15 cellular contexts compared by ENCODE assay signal in genomic region chr9:27865031-27865438, GRCh38.
DNase-seq lines count a peak whose midpoint lies in the region; ATAC-seq and TF ChIP-seq lines count a peak whose summit lies in the region.
"Had no signal": no experiment of that assay in that cellular context is flagged by ENCODE, and none has a peak within 500 bp of the region (broad histone marks: within the 10 kb centered on the region; RNA-seq: fewer than 3 reads in every experiment).

No MANE protein-coding gene starts in this region.

- no peak overlapping the region for H3K27ac Mint-ChIP-seq in neural progenitor cell
- no peak overlapping the region for H3K27ac Mint-ChIP-seq in CD8-positive, alpha-beta T cell
- H3K27ac Mint-ChIP-seq: progenitor cell of endocrine pancreas, WTC11 had no signal

- no peak overlapping the region for H3K4me3 Mint-ChIP-seq in neural progenitor cell
- no peak overlapping the region for H3K4me3 Mint-ChIP-seq in CD8-positive, alpha-beta T cell
- H3K4me3 Mint-ChIP-seq: WTC11 had no signal

- H3K27ac ChIP-seq in GM23248 (no peak overlapping the region), neural progenitor cell (no peak overlapping the region), hepatocyte (no peak overlapping the region)
- no peak overlapping the region for H3K27ac ChIP-seq in CD8-positive, alpha-beta T cell (ENCODE audit: low read depth, low read length)

- H3K4me1 Mint-ChIP-seq in neural progenitor cell: peaks cover 6% of the 10 kb centered on the region
- no peaks in the 10 kb centered on the region for H3K4me1 Mint-ChIP-seq in CD8-positive, alpha-beta T cell (ENCODE audit: low read depth)

- no peaks in the 10 kb centered on the region for H3K27me3 ChIP-seq in GM23248 (replicated peaks; ENCODE audit: insufficient read depth)
- no peaks in the 10 kb centered on the region for H3K27me3 ChIP-seq in neural progenitor cell
- no peaks in the 10 kb centered on the region for H3K27me3 ChIP-seq in hepatocyte
- no peaks in the 10 kb centered on the region for H3K27me3 ChIP-seq in CD8-positive, alpha-beta T cell (ENCODE audit: insufficient read depth, low read length)

- H3K36me3 Mint-ChIP-seq in neural progenitor cell: no peaks in the 10 kb centered on the region
- H3K36me3 Mint-ChIP-seq in CD8-positive, alpha-beta T cell: no peaks in the 10 kb centered on the region
- H3K36me3 Mint-ChIP-seq: brain had no signal

- intact Hi-C loops in CD8-positive, alpha-beta T cell (cut with DNase I, micrococcal nuclease): no loop called here

- no peaks in the 10 kb centered on the region for H3K9me3 Mint-ChIP-seq in neural progenitor cell
- H3K9me3 Mint-ChIP-seq in CD8-positive, alpha-beta T cell: no peaks in the 10 kb centered on the region
- H3K9me3 Mint-ChIP-seq: brain, WTC11 had no signal

- DNase-seq in GM23248 (peak; percentile 46), NCI-H524 (lab: John Stamatoyannopoulos, UW) (peak; percentile 42 to 67), cardiac fibroblast (ENCODE audit: low read depth in 2 of 2) (peak; percentile 20 to 25), neural progenitor cell (ENCODE audit: low spot score) (no peak), NCI-H2196 (lab: John Stamatoyannopoulos, UW; ENCODE audit: unreplicated experiment) (no peak), hepatocyte (ENCODE audit: low spot score) (no peak), nucleus accumbens (lab: John Stamatoyannopoulos, UW) (no peak)
- no peak for DNase-seq in CD8-positive, alpha-beta T cell
- DNase-seq: activated T-cell treated with anti-CD3 and anti-CD28 coated beads, Interleukin-2, amount 50 U/mL, for 48 hours; COR-L47; MV-4-11; trophoblast cell had no signal

- H3K9me2 ChIP-seq in GM23248 (ENCODE audit: insufficient read depth) (no peaks in the 10 kb centered on the region), hepatocyte (replicated peaks; ENCODE audit: insufficient read depth) (no peaks in the 10 kb centered on the region)

- H2AFZ ChIP-seq in GM23248 (no peak overlapping the region), neural progenitor cell (replicated peaks) (peak overlapping the region; percentile 45), hepatocyte (no peak overlapping the region)

- H3K4me1 ChIP-seq in GM23248 (ENCODE audit: insufficient read depth) (no peaks in the 10 kb centered on the region), neural progenitor cell (no peaks in the 10 kb centered on the region), hepatocyte (ENCODE audit: insufficient read depth) (no peaks in the 10 kb centered on the region)
- no peaks in the 10 kb centered on the region for H3K4me1 ChIP-seq in CD8-positive, alpha-beta T cell (ENCODE audit: insufficient read depth, low read length)

- H3K36me3 ChIP-seq in GM23248 (ENCODE audit: low read depth) (no peaks in the 10 kb centered on the region), neural progenitor cell (no peaks in the 10 kb centered on the region), hepatocyte (replicated peaks; ENCODE audit: insufficient read depth, low read depth) (no peaks in the 10 kb centered on the region)
- no peaks in the 10 kb centered on the region for H3K36me3 ChIP-seq in CD8-positive, alpha-beta T cell (ENCODE audit: insufficient read depth, low read length)

- no peaks in the 10 kb centered on the region for H3K27me3 Mint-ChIP-seq in neural progenitor cell (ENCODE audit: insufficient read depth, low read depth)
- H3K27me3 Mint-ChIP-seq in CD8-positive, alpha-beta T cell (ENCODE audit: low read depth): no peaks in the 10 kb centered on the region
- H3K27me3 Mint-ChIP-seq: brain, progenitor cell of endocrine pancreas had no signal

- H3F3A ChIP-seq in GM23248 (ENCODE audit: insufficient read depth) (no peaks in the 10 kb centered on the region), neural progenitor cell (ENCODE audit: low read depth) (no peaks in the 10 kb centered on the region)

- H3K4me3 ChIP-seq in GM23248 (no peak overlapping the region), cardiac fibroblast (replicated peaks in 1 of 2; ENCODE audit: low read depth in 2 of 2, low read length in 2 of 2) (no peak overlapping the region), neural progenitor cell (no peak overlapping the region), hepatocyte (no peak overlapping the region)
- H3K4me3 ChIP-seq in CD8-positive, alpha-beta T cell (ENCODE audit: low read depth, low read length): no peak overlapping the region

- WGBS in GM23248 (ENCODE audit: low coverage in 1 of 2, low lambda C conversion rate in 2 of 2, missing lambda C conversion rate in 2 of 2), 2 experiments: 3 to 5% methylated on average over 4 of the region's 4 CpGs
- 39% methylated on average over 4 of the region's 4 CpGs for WGBS in hepatocyte (ENCODE audit: low lambda C conversion rate, missing lambda C conversion rate)

- H4K20me1 ChIP-seq in GM23248 (ENCODE audit: insufficient read depth) (no peaks in the 10 kb centered on the region), neural progenitor cell (ENCODE audit: low read depth) (no peaks in the 10 kb centered on the region), hepatocyte (ENCODE audit: insufficient read depth, poor library complexity, severe bottlenecking) (no peaks in the 10 kb centered on the region)

- ATAC-seq in CD8-positive, alpha-beta T cell: no peak
- ATAC-seq: WTC11 had no signal

- no peak for TF ChIP-seq CTCF in cardiac fibroblast (IDR thresholded peaks at IDR 0.05; ENCODE audit: low read depth, low read length)
- TF ChIP-seq CTCF in neural progenitor cell (IDR thresholded peaks at IDR 0.05): no peak
- TF ChIP-seq CTCF in hepatocyte (IDR thresholded peaks at IDR 0.05; ENCODE audit: poor library complexity): no peak
- TF ChIP-seq CTCF in CD8-positive, alpha-beta T cell (IDR thresholded peaks at IDR 0.05): no peak

- in situ Hi-C loops in GM23248 (cut with MboI): no loop called here

- CTCF ChIA-PET in CD8-positive, alpha-beta T cell (lab: Charles Lee): no interaction called here

- H3K9me3 ChIP-seq in GM23248 (ENCODE audit: low read depth) (no peaks in the 10 kb centered on the region), neural progenitor cell (ENCODE audit: low read depth) (no peaks in the 10 kb centered on the region), hepatocyte (ENCODE audit: low read depth) (no peaks in the 10 kb centered on the region)
- H3K9me3 ChIP-seq in CD8-positive, alpha-beta T cell (ENCODE audit: low read length): no peaks in the 10 kb centered on the region

- POLR2A ChIA-PET in CD8-positive, alpha-beta T cell (lab: Charles Lee): no interaction called here

- H3K79me2 ChIP-seq in GM23248 (ENCODE audit: insufficient read depth): no peaks in the 10 kb centered on the region
- H3K79me2 ChIP-seq in neural progenitor cell (ENCODE audit: low read depth): no peaks in the 10 kb centered on the region
- H3K79me2 ChIP-seq in hepatocyte: no peaks in the 10 kb centered on the region

- no peak overlapping the region for H3K4me2 ChIP-seq in GM23248 (ENCODE audit: unreplicated experiment)
- no peak overlapping the region for H3K4me2 ChIP-seq in neural progenitor cell
- no peak overlapping the region for H3K4me2 ChIP-seq in hepatocyte

- H3K9ac ChIP-seq in GM23248 (no peak overlapping the region), neural progenitor cell (no peak overlapping the region)

Comparison
In these comparisons a context has a peak if more than half of its experiments do, and no peak if none do; other contexts are left out.
1. DNase-seq: peak in GM23248 (single experiment), NCI-H524 (2 of 2) and cardiac fibroblast (2 of 2); none in neural progenitor cell (single experiment), NCI-H2196 (single experiment), hepatocyte (single experiment), CD8-positive, alpha-beta T cell (0 of 7) and nucleus accumbens (0 of 56).